15 cellular contexts compared by ENCODE assay signal in genomic region chr12:107337354-107338095, GRCh38.
DNase-seq lines count a peak whose midpoint lies in the region; ATAC-seq and TF ChIP-seq lines count a peak whose summit lies in the region.
"Had no signal": no experiment of that assay in that cellular context is flagged by ENCODE, and none has a peak within 500 bp of the region (broad histone marks: within the 10 kb centered on the region; RNA-seq: fewer than 3 reads in every experiment).

No MANE protein-coding gene starts in this region.

- TF ChIP-seq CTCF in spleen (IDR thresholded peaks at IDR 0.05 in 8 of 11, conservative IDR thresholded peaks at IDR 0.05 in 3 of 11), result no peak

- H3K27me3 ChIP-seq in BLaER1 treated with 17β-estradiol and CSF1 and Interleukin-3, amounts not matched to agents 10 nM and 100 nM, result peaks cover 0 to 7% (median 0%) of the 10 kb centered on the region in 11 experiments; a peak in 1 of 22 replicates
- H3K27me3 ChIP-seq in CD4-positive, alpha-beta memory T cell (ENCODE audit: insufficient read depth, low read length), result no peaks in the 10 kb centered on the region
- peaks cover 0 to 7% (median 0%) of the 10 kb centered on the region in 7 donors for H3K27me3 ChIP-seq in spleen (replicated peaks in 1 of 7)

- 74 to 86% (median 80%) methylated on average over 9 of the region's 9 CpGs for WGBS in spleen, 5 donors

- H3K36me3 Mint-ChIP-seq in activated T-cell treated with anti-CD3 and anti-CD28 coated beads, Interleukin-2, amount 50 U/mL, for 72 hours (ENCODE audit: insufficient read depth in 2 of 2), result peaks cover 2 to 15% of the 10 kb centered on the region in 2 donors
- peaks cover 4 to 15% of the 10 kb centered on the region in 2 donors for H3K36me3 Mint-ChIP-seq in CD4-positive, alpha-beta memory T cell

- no peak overlapping the region for H3K9ac ChIP-seq in BLaER1 treated with 17β-estradiol and CSF1 and Interleukin-3, amounts not matched to agents 10 nM and 100 nM

- peaks cover 0 to 17% (median 0%) of the 10 kb centered on the region in 11 experiments; a peak in 4 of 22 replicates for H3K36me3 ChIP-seq in BLaER1 treated with 17β-estradiol and CSF1 and Interleukin-3, amounts not matched to agents 10 nM and 100 nM
- no peaks in the 10 kb centered on the region for H3K36me3 ChIP-seq in CD4-positive, alpha-beta memory T cell (ENCODE audit: insufficient read depth, low read length)
- no peaks in the 10 kb centered on the region for H3K36me3 ChIP-seq in spleen
- H3K36me3 ChIP-seq: HAP-1 had no signal

- intact Hi-C loops in CD4-positive, alpha-beta memory T cell (cut with micrococcal nuclease), result no loop called here
- intact Hi-C loops in spleen (cut with DNase I; ENCODE audit: low total_unique reads), result no loop called here

- H3K4me3 ChIP-seq in BLaER1 treated with 17β-estradiol and CSF1 and Interleukin-3, amounts not matched to agents 10 nM and 100 nM, result no peak overlapping the region
- H3K4me3 ChIP-seq in CD4-positive, alpha-beta memory T cell (ENCODE audit: low read length in 2 of 2), result no peak overlapping the region
- H3K4me3 ChIP-seq in spleen, result no peak overlapping the region
- H3K4me3 ChIP-seq: HAP-1 had no signal

- CTCF ChIA-PET in CD4-positive, alpha-beta memory T cell (lab: Charles Lee; ENCODE audit: partially characterized antibody), result interaction anchor here (0.8 kb wide), 1 partner anchor 25 kb away, joined by 3 read pairs; no protein-coding TSS in a partner anchor

- ATAC-seq in activated T-cell treated with anti-CD3 and anti-CD28 coated beads, Interleukin-2, amount 50 U/mL, for 72 hours (replicated peaks in 1 of 2), result peak; percentile 87 to 91

- H3K27ac ChIP-seq in BLaER1 treated with 17β-estradiol and CSF1 and Interleukin-3, amounts not matched to agents 10 nM and 100 nM, result peak overlapping the region in 5 of 11 experiments; percentile 5 to 44 (median 30); a peak in 4 of 22 replicates
- no peak overlapping the region for H3K27ac ChIP-seq in CD4-positive, alpha-beta memory T cell (ENCODE audit: low read depth, low read length)
- H3K27ac ChIP-seq in spleen, result no peak overlapping the region

- H3K27ac Mint-ChIP-seq in activated T-cell treated with anti-CD3 and anti-CD28 coated beads, Interleukin-2, amount 50 U/mL, for 72 hours, result no peak overlapping the region
- H3K27ac Mint-ChIP-seq in CD4-positive, alpha-beta memory T cell, result peak overlapping the region in 3 of 7 donors; percentile 52 to 73 (median 72)
- H3K27ac Mint-ChIP-seq: activated CD4-positive, alpha-beta T cell treated with anti-CD3 and anti-CD28 coated beads, Interleukin-2, amount 10 ng/mL, durations not matched to agents 7 days and 5 days; dendritic cell treated with granulocyte-macrophage colony-stimulating factor and Interleukin-4, amounts not matched to agents 40 ng/mL and 50 ng/mL, for 4 days had no signal

- H4K20me1 ChIP-seq in BLaER1 treated with 17β-estradiol and CSF1 and Interleukin-3, amounts not matched to agents 10 nM and 100 nM, result peaks cover 0 to 64% (median 17%) of the 10 kb centered on the region in 11 experiments; a peak in 11 of 22 replicates

- no peak for TF ChIP-seq POLR2A in spleen (IDR thresholded peaks at IDR 0.05)

- POLR2A ChIA-PET in CD4-positive, alpha-beta memory T cell (lab: Charles Lee; ENCODE audit: partially characterized antibody), result no interaction called here

- H3K27me3 Mint-ChIP-seq in activated T-cell treated with anti-CD3 and anti-CD28 coated beads, Interleukin-2, amount 50 U/mL, for 72 hours (ENCODE audit: low read depth), result no peaks in the 10 kb centered on the region
- H3K27me3 Mint-ChIP-seq in CD4-positive, alpha-beta memory T cell, result peaks cover 0 to under 1% of the 10 kb centered on the region in 2 donors
- H3K27me3 Mint-ChIP-seq: activated CD4-positive, alpha-beta T cell treated with anti-CD3 and anti-CD28 coated beads, Interleukin-2, amount 10 ng/mL, durations not matched to agents 7 days and 5 days had no signal

- peaks cover 78% of the 10 kb centered on the region for H3K4me1 Mint-ChIP-seq in activated T-cell treated with anti-CD3 and anti-CD28 coated beads, Interleukin-2, amount 50 U/mL, for 72 hours (ENCODE audit: low read depth)
- peaks cover 33 to 56% (median 45%) of the 10 kb centered on the region in 4 donors for H3K4me1 Mint-ChIP-seq in CD4-positive, alpha-beta memory T cell

- peaks cover 16 to 74% (median 44%) of the 10 kb centered on the region in 10 experiments for H3K4me1 ChIP-seq in BLaER1 treated with 17β-estradiol and CSF1 and Interleukin-3, amounts not matched to agents 10 nM and 100 nM
- peaks cover 14% of the 10 kb centered on the region for H3K4me1 ChIP-seq in CD4-positive, alpha-beta memory T cell (ENCODE audit: insufficient read depth, low read length)
- no peaks in the 10 kb centered on the region for H3K4me1 ChIP-seq in spleen
- H3K4me1 ChIP-seq: HAP-1 had no signal

- H3K4me3 Mint-ChIP-seq in activated T-cell treated with anti-CD3 and anti-CD28 coated beads, Interleukin-2, amount 50 U/mL, for 72 hours, result peak overlapping the region in 1 of 2 donors; percentile 37
- H3K4me3 Mint-ChIP-seq in CD4-positive, alpha-beta memory T cell, result peak overlapping the region in 1 of 8 donors; percentile 54
- H3K4me3 Mint-ChIP-seq: activated CD4-positive, alpha-beta T cell treated with anti-CD3 and anti-CD28 coated beads, Interleukin-2, amount 10 ng/mL, durations not matched to agents 7 days and 5 days; dendritic cell treated with granulocyte-macrophage colony-stimulating factor and Interleukin-4, amounts not matched to agents 40 ng/mL and 50 ng/mL, for 4 days had no signal

- peak overlapping the region; percentile 24 to 75 (median 50); a peak in 21 of 22 replicates for H3K4me2 ChIP-seq in BLaER1 treated with 17β-estradiol and CSF1 and Interleukin-3, amounts not matched to agents 10 nM and 100 nM

- DNase-seq in EL, result peak; percentile 31
- peak; percentile 21 to 37 for DNase-seq in activated T-cell treated with anti-CD3 and anti-CD28 coated beads, Interleukin-2, amount 50 U/mL, for 72 hours
- DNase-seq in iris pigment epithelial cell (ENCODE audit: low read depth), result peak; percentile 66
- DNase-seq in CD4-positive, alpha-beta memory T cell, result no peak
- DNase-seq in NCI-H1105 treated with DMSO at 0.1 percent for 48 hours (lab: John Stamatoyannopoulos, UW), result no peak
- no peak for DNase-seq in spleen
- DNase-seq: activated CD4-positive, alpha-beta T cell treated with anti-CD3 and anti-CD28 coated beads, Interleukin-2, amount 10 ng/mL, durations not matched to agents 7 days and 5 days; amniotic stem cell; foreskin melanocyte; NCI-H2171; substantia nigra; SW 1271 had no signal

- H3K9me3 Mint-ChIP-seq in activated T-cell treated with anti-CD3 and anti-CD28 coated beads, Interleukin-2, amount 50 U/mL, for 72 hours, result peaks cover 0 to 5% of the 10 kb centered on the region in 2 donors
- H3K9me3 Mint-ChIP-seq in CD4-positive, alpha-beta memory T cell, result peaks cover 0 to 4% (median 0%) of the 10 kb centered on the region in 8 donors

- H3K9me3 ChIP-seq in BLaER1 treated with 17β-estradiol and CSF1 and Interleukin-3, amounts not matched to agents 10 nM and 100 nM (replicated peaks in 1 of 11), result peaks cover 0 to 21% (median 2%) of the 10 kb centered on the region in 11 experiments; a peak in 10 of 22 replicates
- H3K9me3 ChIP-seq in CD4-positive, alpha-beta memory T cell (ENCODE audit: control insufficient read depth in 1 of 2, low read length in 2 of 2), result no peaks in the 10 kb centered on the region
- no peaks in the 10 kb centered on the region for H3K9me3 ChIP-seq in spleen
- H3K9me3 ChIP-seq: HAP-1 had no signal

Comparison
In these comparisons a context has a peak if more than half of its experiments do, and no peak if none do; other contexts are left out.
1. DNase-seq: peak in EL (single experiment), activated T-cell treated with anti-CD3 and anti-CD28 coated beads, Interleukin-2, amount 50 U/mL, for 72 hours (2 of 2) and iris pigment epithelial cell (single experiment); none in CD4-positive, alpha-beta memory T cell (0 of 5), NCI-H1105 treated with DMSO at 0.1 percent for 48 hours (single experiment) and spleen (single experiment).